Comparison of ENCODE assay signal across 3 cellular contexts in genomic region chr15:78380143-78380542, GRCh38. TPM values are rescaled to one million over a fixed set of nuclear protein-coding genes. Genes with fewer than 3 reads are reported as not detected.
"Had no signal": no experiment of that assay in that cellular context is flagged by ENCODE, and none has a peak within 500 bp of the region (broad histone marks: within the 10 kb centered on the region; RNA-seq: fewer than 3 reads in every experiment).

No MANE protein-coding gene starts in this region.

RNA-seq across cellular contexts. Expression of gene CRABP1, which starts 40.0 kb away (rescaled TPM):
- total RNA-seq: GM23248, H4, HFFc6 had no signal
- polyA plus RNA-seq: GM23248 had no signal
